23 cellular contexts compared by ENCODE assay signal in genomic region chr7:139782932-139783331, GRCh38.
"Had no signal": no experiment of that assay in that cellular context is flagged by ENCODE, and none has a peak within 500 bp of the region (broad histone marks: within the 10 kb centered on the region; RNA-seq: fewer than 3 reads in every experiment).

No MANE protein-coding gene starts in this region.

- H3K27ac ChIP-seq: gastrocnemius medialis, ovary, skin epidermis, thoracic aorta, vagina had no signal

- H3K4me3 ChIP-seq: gastrocnemius medialis, ovary, skin epidermis, thoracic aorta, vagina had no signal

- H3K27me3 ChIP-seq: ovary, vagina had no signal

- H3K36me3 ChIP-seq: gastrocnemius medialis, ovary, thoracic aorta, vagina had no signal

- ATAC-seq: gastrocnemius medialis, left ventricle myocardium superior, sciatic nerve had no signal

- DNase-seq: activated CD4-positive, alpha-beta memory T cell treated with anti-CD3 and anti-CD28 coated beads for 36 hours; activated CD4-positive, alpha-beta T cell treated with anti-CD3 and anti-CD28 coated beads for 48 hours; activated CD8-positive, alpha-beta memory T cell treated with anti-CD3 and anti-CD28 coated beads, Interleukin-2, amount 50 U/mL, for 48 hours; activated gamma-delta T cell treated with Interleukin-2 at 50 U/mL for 16 hours; activated naive CD4-positive, alpha-beta T cell treated with anti-CD3 and anti-CD28 coated beads, Interleukin-2, amount 50 U/mL, for 16 hours; activated T-cell treated with anti-CD3 and anti-CD28 coated beads, Interleukin-2, amount 50 U/mL, for 24 hours; amniotic stem cell; effector CD8-positive, alpha-beta T cell; gastrocnemius medialis; glutamatergic neuron; left ventricle myocardium superior; ovary; retina; stimulated activated CD4-positive, alpha-beta T cell treated with anti-CD3 and anti-CD28 coated beads, Interleukin-4, amount 100 ng/mL, for 24 hours; T1000; trophoblast cell had no signal

- H3K9me3 ChIP-seq: gastrocnemius medialis, ovary, thoracic aorta, vagina had no signal

- FAIRE-seq: bronchial epithelial cell, colon, islet of Langerhans had no signal
